Comparison of ENCODE assay signal across 9 cellular contexts in the genomic region with DNA sequence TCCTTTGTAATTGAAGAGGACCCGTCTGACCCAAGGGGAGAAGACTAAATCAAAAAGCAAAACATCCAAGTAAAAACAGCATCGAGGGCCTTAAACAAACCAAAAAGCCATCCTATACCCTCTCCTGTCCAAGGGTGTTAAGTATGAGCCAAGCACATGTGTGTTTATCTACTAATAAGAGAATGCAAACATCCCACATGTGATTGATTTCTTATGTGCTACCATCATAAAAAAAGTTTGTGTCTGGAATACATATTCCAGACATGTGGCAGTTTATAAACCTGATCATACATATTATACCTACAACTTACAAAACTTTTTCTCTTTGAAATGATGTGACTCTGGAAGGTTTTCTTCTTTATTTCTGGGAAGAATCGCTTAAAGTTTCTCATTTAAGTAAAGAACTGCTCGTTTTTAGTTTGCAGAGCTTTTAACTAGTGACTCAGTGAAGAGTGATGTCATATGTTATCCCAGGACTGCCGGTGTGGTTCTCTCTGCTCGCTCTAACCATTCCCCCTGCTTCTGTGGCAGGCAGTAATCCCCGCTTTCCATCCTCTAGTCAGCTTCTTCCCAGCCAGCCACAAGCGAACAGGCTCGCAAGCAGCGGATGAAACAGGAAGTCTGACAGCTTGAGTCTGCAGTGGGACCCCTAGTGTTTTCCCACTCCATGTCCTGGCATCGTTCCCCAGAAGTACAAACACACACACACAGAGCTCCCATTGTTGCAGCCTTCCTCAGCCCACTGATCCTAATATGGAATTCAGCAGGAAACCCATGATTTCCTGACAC. TPM values are rescaled to one million over a fixed set of nuclear protein-coding genes. Genes with fewer than 3 reads are reported as not detected.
DNase-seq lines count a peak whose midpoint lies in the region; ATAC-seq and TF ChIP-seq lines count a peak whose summit lies in the region.
"Had no signal": no experiment of that assay in that cellular context is flagged by ENCODE, and none has a peak within 500 bp of the region (broad histone marks: within the 10 kb centered on the region; RNA-seq: fewer than 3 reads in every experiment).

No MANE protein-coding gene starts in this region.

- DNase-seq in Caco-2 = peak; percentile 29 to 40
- DNase-seq in NCI-H146 treated with DMSO at 0.1 percent for 48 hours (lab: John Stamatoyannopoulos, UW; ENCODE audit: unreplicated experiment) = peak; percentile 83
- DNase-seq in ascending aorta (ENCODE audit: low spot score in 2 of 2) = peak; percentile 13 to 91
- DNase-seq in hepatic stellate cell (ENCODE audit: low spot score) = peak; percentile 58
- DNase-seq in cerebellar nuclear complex (lab: John Stamatoyannopoulos, UW) = no peak

- H3K36me3 ChIP-seq in Caco-2 (ENCODE audit: control insufficient read depth, insufficient read depth, low read length) = no peaks in the 10 kb centered on the region
- no peaks in the 10 kb centered on the region for H3K36me3 ChIP-seq in ascending aorta
- no peaks in the 10 kb centered on the region for H3K36me3 ChIP-seq in rectal smooth muscle tissue (ENCODE audit: control insufficient read depth, insufficient read depth, low read length)

- H3K9me3 Mint-ChIP-seq in Caco-2 (ENCODE audit: unreplicated experiment) = no peaks in the 10 kb centered on the region
- H3K9me3 Mint-ChIP-seq: memory B cell had no signal

- intact Hi-C loops in Caco-2 (cut with micrococcal nuclease; ENCODE audit: unreplicated experiment) = no loop called here
- intact Hi-C loops in ascending aorta (cut with DNase I) = loop anchor here (2.0 kb wide), 2 partner anchors 25 to 45 kb away; no protein-coding TSS in a partner anchor

- no TSS peak for BruUV-seq in Caco-2 (replicated peaks; lab: Mats Ljungman, UMichigan)

- H3K27me3 ChIP-seq in Caco-2 (replicated peaks; ENCODE audit: control insufficient read depth, insufficient read depth, low read length) = no peaks in the 10 kb centered on the region
- no peaks in the 10 kb centered on the region for H3K27me3 ChIP-seq in ascending aorta
- H3K27me3 ChIP-seq in rectal smooth muscle tissue (ENCODE audit: control insufficient read depth, insufficient read depth, low read length) = no peaks in the 10 kb centered on the region

- no peak for TF ChIP-seq CTCF in Caco-2 (IDR thresholded peaks at IDR 0.05; ENCODE audit: insufficient read depth in 1 of 2, low read depth in 1 of 2, low read length in 1 of 2, severe bottlenecking in 1 of 2, unreplicated experiment in 1 of 2)
- TF ChIP-seq CTCF in ascending aorta (IDR thresholded peaks at IDR 0.05) = peak in 1 of 3 experiments; percentile 17

- H3K27ac ChIP-seq in ascending aorta = peak overlapping the region; percentile 90 to 93
- H3K27ac ChIP-seq in rectal smooth muscle tissue (ENCODE audit: low read depth, low read length) = peak overlapping the region; percentile 94

- H3K4me3 ChIP-seq in Caco-2 (ENCODE audit: low read depth, low read length) (peak overlapping the region; percentile 5; the same call in 1 of the 2 replicates), ascending aorta (peak overlapping the region; percentile 48 to 69), rectal smooth muscle tissue (ENCODE audit: low read length) (peak overlapping the region; percentile 61)

- ATAC-seq in GM18861 (IDR thresholded peaks at IDR 0.05; ENCODE audit: unreplicated experiment) = no peak
- ATAC-seq in HG02623 (IDR thresholded peaks at IDR 0.05; ENCODE audit: unreplicated experiment) = no peak

- peaks cover 2% of the 10 kb centered on the region for H3K27me3 Mint-ChIP-seq in Caco-2 (ENCODE audit: insufficient read depth, unreplicated experiment)
- H3K27me3 Mint-ChIP-seq: memory B cell had no signal

- no peak overlapping the region for H3K27ac Mint-ChIP-seq in Caco-2 (ENCODE audit: unreplicated experiment)
- H3K27ac Mint-ChIP-seq: memory B cell had no signal

- no peaks in the 10 kb centered on the region for H3K36me3 Mint-ChIP-seq in Caco-2 (ENCODE audit: insufficient read depth, unreplicated experiment)
- H3K36me3 Mint-ChIP-seq: memory B cell had no signal

- H3K4me3 Mint-ChIP-seq in Caco-2 (ENCODE audit: unreplicated experiment) = no peak overlapping the region
- H3K4me3 Mint-ChIP-seq: memory B cell had no signal

- POLR2A ChIA-PET in Caco-2 (lab: Charles Lee) = no interaction called here

- peak overlapping the region; percentile 64 for H3K9ac ChIP-seq in rectal smooth muscle tissue (ENCODE audit: low read length)

- CTCF ChIA-PET in Caco-2 (lab: Charles Lee) = no interaction called here

- no peaks in the 10 kb centered on the region for H3K4me1 Mint-ChIP-seq in Caco-2 (ENCODE audit: low read depth, unreplicated experiment)
- H3K4me1 Mint-ChIP-seq: memory B cell had no signal

- H3K4me1 ChIP-seq in Caco-2 (0 out of 2 replicates have a peak, but pooled peaks cover 3% of the 10 kb centered on the region), ascending aorta (peaks cover 0 to 3% of the 10 kb centered on the region in 2 donors), rectal smooth muscle tissue (ENCODE audit: control insufficient read depth, insufficient read depth, low read length) (peaks cover 6% of the 10 kb centered on the region)

- H3K9me3 ChIP-seq in Caco-2 (no peaks in the 10 kb centered on the region), ascending aorta (no peaks in the 10 kb centered on the region)

RNA-seq across cellular contexts. Expression of a gene that starts 0.4 kb away (rescaled TPM):
- total RNA-seq in Caco-2 (2022) (not detected in 2 replicates), ascending aorta (12.9 TPM)

Comparison
In these comparisons a context has a peak if more than half of its experiments do, and no peak if none do; other contexts are left out.
1. DNase-seq: peak in Caco-2 (2 of 2), NCI-H146 treated with DMSO at 0.1 percent for 48 hours (single experiment), ascending aorta (2 of 2) and hepatic stellate cell (single experiment); none in cerebellar nuclear complex (0 of 2).
2. H3K4me3 ChIP-seq: peak in every context shown above with its lines; median percentile 61 in rectal smooth muscle tissue; 58 in ascending aorta; 5 in Caco-2.
3. RNA of a gene that starts 0.4 kb away (total RNA-seq): 12.9 TPM in ascending aorta (single experiment); not detected in Caco-2; every median in the first group is over 10 times any median in the second.